ENCODE assay signal across 1 cellular context in the genomic region with DNA sequence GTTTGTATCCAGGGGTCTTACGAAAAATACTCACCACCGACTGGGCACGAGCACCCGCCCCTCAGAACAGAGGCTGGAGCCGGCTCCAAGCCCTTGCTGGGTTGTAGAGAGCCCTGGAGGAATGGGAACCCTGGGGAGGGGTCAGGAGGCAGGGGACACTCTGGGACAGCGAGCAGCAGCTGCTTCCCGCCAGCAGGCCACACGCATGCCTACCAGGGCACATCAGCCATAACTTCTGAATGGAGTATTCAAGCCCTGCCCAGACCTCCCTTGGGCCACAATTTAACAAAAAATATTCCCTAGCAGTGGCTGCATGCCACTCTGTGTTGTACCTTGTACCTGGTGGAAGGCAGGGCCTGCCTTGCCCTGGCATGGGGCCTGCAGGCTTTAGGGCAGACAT.
A peak's percentile ranks its signal among the peaks of the same experiment; 100 is the strongest.
TF ChIP-seq lines count a peak whose summit lies in the region.

No MANE protein-coding gene starts in this region.

TF ChIP-seq in GM12878, 131 proteins besides CTCF, POLR2A, EP300 and RAD21 (continued from another document):
- TF ChIP-seq, protein P1, sequence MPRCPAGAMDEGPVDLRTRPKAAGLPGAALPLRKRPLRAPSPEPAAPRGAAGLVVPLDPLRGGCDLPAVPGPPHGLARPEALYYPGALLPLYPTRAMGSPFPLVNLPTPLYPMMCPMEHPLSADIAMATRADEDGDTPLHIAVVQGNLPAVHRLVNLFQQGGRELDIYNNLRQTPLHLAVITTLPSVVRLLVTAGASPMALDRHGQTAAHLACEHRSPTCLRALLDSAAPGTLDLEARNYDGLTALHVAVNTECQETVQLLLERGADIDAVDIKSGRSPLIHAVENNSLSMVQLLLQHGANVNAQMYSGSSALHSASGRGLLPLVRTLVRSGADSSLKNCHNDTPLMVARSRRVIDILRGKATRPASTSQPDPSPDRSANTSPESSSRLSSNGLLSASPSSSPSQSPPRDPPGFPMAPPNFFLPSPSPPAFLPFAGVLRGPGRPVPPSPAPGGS (IDR thresholded peaks at IDR 0.05; ENCODE audit: borderline replicate concordance, insufficient read depth, low read depth, low read length, poor library complexity, severe bottlenecking), result no peak
- TF ChIP-seq, protein P2, sequence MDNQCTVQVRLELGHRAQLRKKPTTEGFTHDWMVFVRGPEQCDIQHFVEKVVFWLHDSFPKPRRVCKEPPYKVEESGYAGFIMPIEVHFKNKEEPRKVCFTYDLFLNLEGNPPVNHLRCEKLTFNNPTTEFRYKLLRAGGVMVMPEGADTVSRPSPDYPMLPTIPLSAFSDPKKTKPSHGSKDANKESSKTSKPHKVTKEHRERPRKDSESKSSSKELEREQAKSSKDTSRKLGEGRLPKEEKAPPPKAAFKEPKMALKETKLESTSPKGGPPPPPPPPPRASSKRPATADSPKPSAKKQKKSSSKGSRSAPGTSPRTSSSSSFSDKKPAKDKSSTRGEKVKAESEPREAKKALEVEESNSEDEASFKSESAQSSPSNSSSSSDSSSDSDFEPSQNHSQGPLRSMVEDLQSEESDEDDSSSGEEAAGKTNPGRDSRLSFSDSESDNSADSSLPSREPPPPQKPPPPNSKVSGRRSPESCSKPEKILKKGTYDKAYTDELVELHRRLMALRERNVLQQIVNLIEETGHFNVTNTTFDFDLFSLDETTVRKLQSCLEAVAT (IDR thresholded peaks at IDR 0.05), result 0 out of 2 replicates have a peak, but pooled peaks have one; percentile 39
